13 cellular contexts compared by ENCODE assay signal in genomic region chr1:201655243-201655642, GRCh38.
DNase-seq lines count a peak whose midpoint lies in the region; ATAC-seq and TF ChIP-seq lines count a peak whose summit lies in the region.
"Had no signal": no experiment of that assay in that cellular context is flagged by ENCODE, and none has a peak within 500 bp of the region (broad histone marks: within the 10 kb centered on the region; RNA-seq: fewer than 3 reads in every experiment).

No MANE protein-coding gene starts in this region.

- H3K36me3 ChIP-seq in H7 (replicated peaks; ENCODE audit: control insufficient read depth, insufficient read depth, low read length): no peaks in the 10 kb centered on the region
- peaks cover 0 to 17% (median 0%) of the 10 kb centered on the region in 9 donors for H3K36me3 ChIP-seq in heart right ventricle
- H3K36me3 ChIP-seq: pancreas had no signal

- ATAC-seq in heart right ventricle: peak in 7 of 8 donors; percentile 23 to 66 (median 31)
- no peak for ATAC-seq in left colon
- ATAC-seq: stimulated activated effector memory CD8-positive, alpha-beta T cell treated with anti-CD3 and anti-CD28 coated beads, Interleukin-12 subunit alpha, Interleukin-12 subunit beta, amount 100 ng/mL, for 72 hours had no signal

- WGBS in heart right ventricle, 2 donors: 59 to 67% methylated on average over 6 of the region's 6 CpGs

- in situ Hi-C loops in astrocyte of the cerebellum (cut with HindIII; ENCODE audit: low sequenced_read_pairs): no loop called here

- peak overlapping the region; percentile 66 for H3K27ac Mint-ChIP-seq in type B pancreatic cell
- H3K27ac Mint-ChIP-seq in T-helper 2 cell treated with Interferon-gamma antibody and Interleukin-4, amounts not matched to agents 5 μg/mL and 100 μg/mL, for 36 hours: no peak overlapping the region
- H3K27ac Mint-ChIP-seq: stimulated activated effector memory CD8-positive, alpha-beta T cell treated with anti-CD3 and anti-CD28 coated beads, Interleukin-12 subunit alpha, Interleukin-12 subunit beta, amount 100 ng/mL, for 72 hours had no signal

- no peak overlapping the region for H3K4me3 ChIP-seq in H7 (ENCODE audit: insufficient read depth, low read depth, low read length)
- no peak overlapping the region for H3K4me3 ChIP-seq in astrocyte of the cerebellum (ENCODE audit: low read depth, low read length)
- no peak overlapping the region for H3K4me3 ChIP-seq in heart right ventricle
- H3K4me3 ChIP-seq: pancreas had no signal

- DNase-seq in H7 (peak; percentile 81), astrocyte of the cerebellum (ENCODE audit: low read depth) (peak; percentile 86), heart right ventricle (peak in 1 of 2 donors; percentile 41), type B pancreatic cell (ENCODE audit: extremely low spot score, unreplicated experiment) (peak; percentile 81), left colon (no peak), kidney glomerular epithelial cell (lab: John Stamatoyannopoulos, UW) (no peak)
- DNase-seq in T-helper 2 cell treated with Interferon-gamma antibody and Interleukin-4, amounts not matched to agents 5 μg/mL and 100 μg/mL, for 36 hours (ENCODE audit: low spot score): no peak
- DNase-seq: activated T-cell treated with anti-CD3 and anti-CD28 coated beads, Interleukin-2, amount 50 U/mL, for 1 hour; aorta; DMS153; pancreas had no signal

- H3K4me1 ChIP-seq in heart right ventricle: peaks cover 22 to 92% (median 48%) of the 10 kb centered on the region in 9 donors

- H3K9me3 Mint-ChIP-seq in type B pancreatic cell: no peaks in the 10 kb centered on the region
- H3K9me3 Mint-ChIP-seq in T-helper 2 cell treated with Interferon-gamma antibody and Interleukin-4, amounts not matched to agents 5 μg/mL and 100 μg/mL, for 36 hours: no peaks in the 10 kb centered on the region
- H3K9me3 Mint-ChIP-seq: stimulated activated effector memory CD8-positive, alpha-beta T cell treated with anti-CD3 and anti-CD28 coated beads, Interleukin-12 subunit alpha, Interleukin-12 subunit beta, amount 100 ng/mL, for 72 hours had no signal

- H3K4me3 Mint-ChIP-seq in type B pancreatic cell: peak overlapping the region; percentile 73
- no peak overlapping the region for H3K4me3 Mint-ChIP-seq in T-helper 2 cell treated with Interferon-gamma antibody and Interleukin-4, amounts not matched to agents 5 μg/mL and 100 μg/mL, for 36 hours
- H3K4me3 Mint-ChIP-seq: stimulated activated effector memory CD8-positive, alpha-beta T cell treated with anti-CD3 and anti-CD28 coated beads, Interleukin-12 subunit alpha, Interleukin-12 subunit beta, amount 100 ng/mL, for 72 hours had no signal

- H3K27ac ChIP-seq in heart right ventricle: peak overlapping the region in 3 of 10 donors; percentile 10 to 41 (median 24)
- H3K27ac ChIP-seq: pancreas, VCaP had no signal

- H3K9me3 ChIP-seq in heart right ventricle: no peaks in the 10 kb centered on the region
- H3K9me3 ChIP-seq: pancreas had no signal

- peaks cover 52% of the 10 kb centered on the region for H3K4me1 Mint-ChIP-seq in type B pancreatic cell (ENCODE audit: unreplicated experiment)
- H3K4me1 Mint-ChIP-seq in T-helper 2 cell treated with Interferon-gamma antibody and Interleukin-4, amounts not matched to agents 5 μg/mL and 100 μg/mL, for 36 hours (ENCODE audit: low read depth): no peaks in the 10 kb centered on the region
- H3K4me1 Mint-ChIP-seq: stimulated activated effector memory CD8-positive, alpha-beta T cell treated with anti-CD3 and anti-CD28 coated beads, Interleukin-12 subunit alpha, Interleukin-12 subunit beta, amount 100 ng/mL, for 72 hours had no signal

- H3K27me3 ChIP-seq in H7 (ENCODE audit: control insufficient read depth, insufficient read depth, low read length) (peaks cover 1% of the 10 kb centered on the region), heart right ventricle (peaks cover 0 to under 1% (median 0%) of the 10 kb centered on the region in 7 donors)
- H3K27me3 ChIP-seq: pancreas had no signal

- H3K36me3 Mint-ChIP-seq in type B pancreatic cell: no peaks in the 10 kb centered on the region
- H3K36me3 Mint-ChIP-seq in T-helper 2 cell treated with Interferon-gamma antibody and Interleukin-4, amounts not matched to agents 5 μg/mL and 100 μg/mL, for 36 hours (ENCODE audit: low read depth): no peaks in the 10 kb centered on the region
- H3K36me3 Mint-ChIP-seq: stimulated activated effector memory CD8-positive, alpha-beta T cell treated with anti-CD3 and anti-CD28 coated beads, Interleukin-12 subunit alpha, Interleukin-12 subunit beta, amount 100 ng/mL, for 72 hours had no signal

- H3K27me3 Mint-ChIP-seq in type B pancreatic cell: no peaks in the 10 kb centered on the region
- peaks cover 15% of the 10 kb centered on the region for H3K27me3 Mint-ChIP-seq in T-helper 2 cell treated with Interferon-gamma antibody and Interleukin-4, amounts not matched to agents 5 μg/mL and 100 μg/mL, for 36 hours (ENCODE audit: low read depth)

- intact Hi-C loops in heart right ventricle (cut with DNase I) (loop anchor here in 1 of 10 donors (5.0 kb wide), 1 partner anchor 37 kb away; no protein-coding TSS in a partner anchor), left colon (cut with DNase I, micrococcal nuclease) (no loop called here)

- TF ChIP-seq CTCF in astrocyte of the cerebellum (IDR thresholded peaks at IDR 0.05; ENCODE audit: low read depth, low read length, missing control alignments): peak; percentile 41
- TF ChIP-seq CTCF in heart right ventricle (IDR thresholded peaks at IDR 0.05): peak in 2 of 9 donors; percentile 14 to 18
- peak; percentile 36 for TF ChIP-seq CTCF in type B pancreatic cell (conservative IDR thresholded peaks at IDR 0.05)

Comparison
In these comparisons a context has a peak if more than half of its experiments do, and no peak if none do; other contexts are left out.
1. DNase-seq: peak in H7 (single experiment), astrocyte of the cerebellum (single experiment) and type B pancreatic cell (single experiment); none in T-helper 2 cell treated with Interferon-gamma antibody and Interleukin-4, amounts not matched to agents 5 μg/mL and 100 μg/mL, for 36 hours (single experiment), left colon (0 of 2) and kidney glomerular epithelial cell (single experiment).